Comparison of ENCODE assay signal across 19 cellular contexts in genomic region chr2:64349143-64349530, GRCh38.
DNase-seq lines count a peak whose midpoint lies in the region; ATAC-seq, FAIRE-seq and TF ChIP-seq lines count a peak whose summit lies in the region.
"Had no signal": no experiment of that assay in that cellular context is flagged by ENCODE, and none has a peak within 500 bp of the region (broad histone marks: within the 10 kb centered on the region; RNA-seq: fewer than 3 reads in every experiment).

No MANE protein-coding gene starts in this region.

- H3K9me3 ChIP-seq in HCT116 (ENCODE audit: control insufficient read depth in 1 of 2, insufficient read depth in 1 of 2, low read depth in 1 of 2, low read length in 2 of 2) (no peaks in the 10 kb centered on the region), WERI-Rb-1 (ENCODE audit: severe bottlenecking) (peaks cover 11% of the 10 kb centered on the region)
- H3K9me3 ChIP-seq: BE2C, Caco-2, HAP-1 had no signal

- H3K4me3 Mint-ChIP-seq in effector memory CD8-positive, alpha-beta T cell = no peak overlapping the region
- H3K4me3 Mint-ChIP-seq: CD4-positive, alpha-beta T cell had no signal

- FAIRE-seq in D721Med (lab: Jason Lieb, UNC) = peak; percentile 89
- FAIRE-seq: A204.1, K562 had no signal

- RAD21 ChIA-PET in HCT116 (lab: Charles Lee; ENCODE audit: low non-redundant PET in 1 of 2, low total read pairs in 2 of 2, uncharacterized antibody in 2 of 2, unreplicated experiment in 2 of 2) = no interaction called here

- intact Hi-C loops in HCT116 (cut with micrococcal nuclease) = no loop called here

- TF ChIP-seq RAD21 in HCT116 (IDR thresholded peaks at IDR 0.05; ENCODE audit: low read depth) = no peak

- H3K4me3 ChIP-seq in HCT116 (replicated peaks in 1 of 2; ENCODE audit: low read depth in 1 of 2, low read length in 2 of 2) = no peak overlapping the region
- no peak overlapping the region for H3K4me3 ChIP-seq in WERI-Rb-1 (ENCODE audit: low read depth, low read length)
- H3K4me3 ChIP-seq: GM12878, HAP-1, K562 had no signal

- H3K9ac ChIP-seq in HCT116 (ENCODE audit: low read length) = no peak overlapping the region

- DNase-seq in D721Med (ENCODE audit: insufficient read length, low spot score) (peak; percentile 57), HCT116 (ENCODE audit: low read depth, low spot score) (no peak), WERI-Rb-1 (peak; percentile 86), ecto neural progenitor cell (ENCODE audit: low spot score) (peak; percentile 7), DMS53 treated with DMSO at 0.1 percent for 48 hours (lab: John Stamatoyannopoulos, UW; ENCODE audit: unreplicated experiment) (no peak), C1 segment of cervical spinal cord (lab: John Stamatoyannopoulos, UW) (no peak)
- no peak for DNase-seq in effector memory CD8-positive, alpha-beta T cell
- DNase-seq: ACHN; BE2C; Caco-2; CD4-positive, alpha-beta T cell; DND-41 had no signal

- no peak overlapping the region for H2AFZ ChIP-seq in HCT116 (ENCODE audit: low read depth, low read length, poor library complexity, severe bottlenecking)

- no peaks in the 10 kb centered on the region for H3K4me1 Mint-ChIP-seq in effector memory CD8-positive, alpha-beta T cell (ENCODE audit: low read depth in 2 of 2)

- no peaks in the 10 kb centered on the region for H3K79me2 ChIP-seq in HCT116 (ENCODE audit: insufficient read depth, low read length)

- no peaks in the 10 kb centered on the region; the same call in 1 of the 2 replicates for H3K9me2 ChIP-seq in HCT116 (ENCODE audit: insufficient read depth)

- no peaks in the 10 kb centered on the region for H3K27me3 ChIP-seq in HCT116 (ENCODE audit: insufficient read depth, low read length)
- no peaks in the 10 kb centered on the region for H3K27me3 ChIP-seq in WERI-Rb-1 (ENCODE audit: insufficient read depth, low read depth, severe bottlenecking)
- H3K27me3 ChIP-seq: BE2C had no signal

- POLR2A ChIA-PET in HCT116 (lab: Charles Lee) = interaction anchor here (3.0 kb wide), 1 partner anchor 10 kb away, joined by 10 read pairs; no protein-coding TSS in a partner anchor

- TF ChIP-seq POLR2A in HCT116 (IDR thresholded peaks at IDR 0.05; ENCODE audit: borderline replicate concordance, extremely low read depth, insufficient read depth, insufficient read length) = no peak

- H3K36me3 ChIP-seq in HCT116 (ENCODE audit: control insufficient read depth in 1 of 2, insufficient read depth in 2 of 2, low read length in 2 of 2) (no peaks in the 10 kb centered on the region), WERI-Rb-1 (no peaks in the 10 kb centered on the region)
- H3K36me3 ChIP-seq: BE2C, HAP-1 had no signal

- H3K27me3 Mint-ChIP-seq in effector memory CD8-positive, alpha-beta T cell = peaks cover 5 to 40% of the 10 kb centered on the region in 2 donors
- H3K27me3 Mint-ChIP-seq: CD4-positive, alpha-beta T cell had no signal

- CTCF ChIA-PET in HCT116 (lab: Charles Lee) = interaction anchor here (1.2 kb wide), 1 partner anchor 140 kb away, joined by 4 read pairs; no protein-coding TSS in a partner anchor

- no peaks in the 10 kb centered on the region for H3K9me3 Mint-ChIP-seq in effector memory CD8-positive, alpha-beta T cell
- H3K9me3 Mint-ChIP-seq: CD4-positive, alpha-beta T cell had no signal

- H3K27ac ChIP-seq in HCT116 (ENCODE audit: low read depth, low read length) = no peak overlapping the region
- H3K27ac ChIP-seq in WERI-Rb-1 = no peak overlapping the region
- H3K27ac ChIP-seq: C4-2B, HL-60 had no signal

- BruUV-seq in HCT116 (replicated peaks; lab: Mats Ljungman, UMichigan) = no TSS peak

- peak overlapping the region; percentile 58 for H3K4me2 ChIP-seq in HCT116 (ENCODE audit: low read length)

- H3K27ac Mint-ChIP-seq in effector memory CD8-positive, alpha-beta T cell = no peak overlapping the region
- H3K27ac Mint-ChIP-seq: CD4-positive, alpha-beta T cell had no signal

- H4K20me1 ChIP-seq in HCT116 (ENCODE audit: insufficient read depth) = no peaks in the 10 kb centered on the region

- ATAC-seq in HCT116 (peak; percentile 14; the same call in 1 of the 2 replicates), HG03280 (IDR thresholded peaks at IDR 0.05; ENCODE audit: unreplicated experiment) (no peak)
- no peak for ATAC-seq in effector memory CD8-positive, alpha-beta T cell (replicated peaks)
- ATAC-seq: GM12878, K562 had no signal

- TF ChIP-seq CTCF in D721Med (IDR thresholded peaks at IDR 0.05; ENCODE audit: insufficient read depth, missing control alignments) = no peak
- no peak for TF ChIP-seq CTCF in HCT116 (IDR thresholded peaks at IDR 0.05 in 2 of 3, conservative IDR thresholded peaks at IDR 0.05 in 1 of 3; ENCODE audit: borderline replicate concordance in 1 of 3, insufficient read depth in 1 of 3, low read depth in 2 of 3, low read length in 2 of 3)
- peak; percentile 6; the same call in 1 of the 2 replicates for TF ChIP-seq CTCF in WERI-Rb-1 (IDR thresholded peaks at IDR 0.05; ENCODE audit: low read depth, low read length)

- peaks cover 0 to 20% of the 10 kb centered on the region in 2 experiments; a peak in 2 of 4 replicates for H3K4me1 ChIP-seq in HCT116 (ENCODE audit: control insufficient read depth in 1 of 2, insufficient read depth in 2 of 2, low read length in 2 of 2)
- H3K4me1 ChIP-seq: BE2C, Caco-2, HAP-1 had no signal

- H3K36me3 Mint-ChIP-seq in effector memory CD8-positive, alpha-beta T cell (ENCODE audit: insufficient read depth) = no peaks in the 10 kb centered on the region

TF ChIP-seq in HCT116, 20 proteins besides CTCF, POLR2A, EP300 and RAD21:
- TF ChIP-seq ZBTB33 (IDR thresholded peaks at IDR 0.05; ENCODE audit: extremely low read depth, insufficient replicate concordance, low read length) (no peak), SRF (IDR thresholded peaks at IDR 0.05; ENCODE audit: low read depth) (no peak), REST (IDR thresholded peaks at IDR 0.05; ENCODE audit: low read depth) (no peak), MAX (IDR thresholded peaks at IDR 0.05) (no peak), ATF3 (IDR thresholded peaks at IDR 0.05) (no peak)

Comparison
In these comparisons a context has a peak if more than half of its experiments do, and no peak if none do; other contexts are left out.
1. DNase-seq: peak in D721Med (single experiment), WERI-Rb-1 (single experiment) and ecto neural progenitor cell (single experiment); none in HCT116 (single experiment), DMS53 treated with DMSO at 0.1 percent for 48 hours (single experiment), C1 segment of cervical spinal cord (0 of 14) and effector memory CD8-positive, alpha-beta T cell (0 of 3).